ENCODE assay signal across 19 cellular contexts in the genomic region with DNA sequence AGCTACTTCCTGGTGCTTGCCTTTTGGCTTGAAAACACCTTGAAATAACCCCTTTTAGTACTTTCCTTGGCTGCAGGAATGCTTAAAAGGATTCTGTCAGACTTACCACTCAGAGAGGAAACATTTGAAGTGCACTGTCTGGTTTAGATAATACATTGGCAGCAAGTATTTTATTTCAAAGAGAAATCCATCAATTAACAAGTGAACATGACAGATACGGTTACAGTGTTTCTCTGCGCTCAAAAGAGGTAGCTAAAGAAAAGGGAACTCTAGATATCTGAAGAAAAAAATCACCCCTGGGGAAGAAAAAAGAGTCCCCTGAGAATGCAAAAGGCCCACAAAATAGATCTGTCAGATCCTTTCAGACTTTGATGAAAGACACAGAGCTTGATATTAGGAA.
"Had no signal": no experiment of that assay in that cellular context is flagged by ENCODE, and none has a peak within 500 bp of the region (broad histone marks: within the 10 kb centered on the region; RNA-seq: fewer than 3 reads in every experiment).

No MANE protein-coding gene starts in this region.

- H3K27me3 ChIP-seq: esophagus squamous epithelium, heart right ventricle, tibial nerve, uterus had no signal

- DNase-seq: activated CD4-positive, alpha-beta T cell treated with anti-CD3 and anti-CD28 coated beads, Interleukin-2, amount 50 U/mL, for 48 hours; activated naive CD4-positive, alpha-beta T cell; activated naive CD8-positive, alpha-beta T cell treated with anti-CD3 and anti-CD28 coated beads for 36 hours; amniotic stem cell; dermis blood vessel endothelial cell; effector memory CD4-positive, alpha-beta T cell; esophagus squamous epithelium; heart right ventricle; mesendoderm; occipital lobe; posterior cingulate gyrus; stimulated activated CD4-positive, alpha-beta T cell treated with anti-CD3 and anti-CD28 coated beads, Interleukin-12 subunit alpha, Interleukin-12 subunit beta, amount 100 ng/mL, for 4 hours; stimulated activated CD4-positive, alpha-beta T cell treated with anti-CD3 and anti-CD28 coated beads, Interleukin-1b, Interleukin-23, amount 100 ng/mL, for 48 hours; uterus; WERI-Rb-1 had no signal

- H3K9me3 Mint-ChIP-seq: activated naive CD8-positive, alpha-beta T cell treated with anti-CD3 and anti-CD28 coated beads for 36 hours had no signal

- H3K27ac ChIP-seq: esophagus squamous epithelium, heart right ventricle, tibial nerve, uterus, WERI-Rb-1 had no signal

- H3K9me3 ChIP-seq: uterus had no signal

- H3K4me1 ChIP-seq: esophagus squamous epithelium, heart right ventricle, tibial nerve, uterus had no signal

- ATAC-seq: heart right ventricle; natural killer cell treated with Interleukin-12 subunit alpha and Interleukin-12 subunit beta and Interleukin-15 and Interleukin-18, amount 100 ng/mL, for 72 hours had no signal

- H3K36me3 ChIP-seq: esophagus squamous epithelium, heart right ventricle, tibial nerve, uterus, WERI-Rb-1 had no signal

- H3K4me3 Mint-ChIP-seq: activated naive CD8-positive, alpha-beta T cell treated with anti-CD3 and anti-CD28 coated beads for 36 hours; natural killer cell treated with Interleukin-12 subunit alpha and Interleukin-12 subunit beta and Interleukin-15 and Interleukin-18, amount 100 ng/mL, for 72 hours; stimulated activated naive CD8-positive, alpha-beta T cell treated with anti-CD3 and anti-CD28 coated beads, Interleukin-15, Interleukin-2, amounts not matched to agents 100 ng/mL and 50 ng/mL, for 24 hours; T-helper 1 cell treated with Interleukin-12 subunit alpha and Interleukin-12 subunit beta and Interleukin-4 antibody, amounts not matched to agents 30 μg/mL and 1 μg/mL, for 36 hours had no signal

- H3K4me3 ChIP-seq: esophagus squamous epithelium, heart right ventricle, tibial nerve, uterus had no signal

- H3K27ac Mint-ChIP-seq: activated naive CD8-positive, alpha-beta T cell treated with anti-CD3 and anti-CD28 coated beads for 36 hours; natural killer cell treated with Interleukin-12 subunit alpha and Interleukin-12 subunit beta and Interleukin-15 and Interleukin-18, amount 100 ng/mL, for 72 hours; stimulated activated naive CD8-positive, alpha-beta T cell treated with anti-CD3 and anti-CD28 coated beads, Interleukin-15, Interleukin-2, amounts not matched to agents 100 ng/mL and 50 ng/mL, for 24 hours; T-helper 1 cell treated with Interleukin-12 subunit alpha and Interleukin-12 subunit beta and Interleukin-4 antibody, amounts not matched to agents 30 μg/mL and 1 μg/mL, for 36 hours had no signal

- H3K4me1 Mint-ChIP-seq: activated naive CD8-positive, alpha-beta T cell treated with anti-CD3 and anti-CD28 coated beads for 36 hours had no signal

- H3K27me3 Mint-ChIP-seq: activated naive CD8-positive, alpha-beta T cell treated with anti-CD3 and anti-CD28 coated beads for 36 hours; natural killer cell treated with Interleukin-12 subunit alpha and Interleukin-12 subunit beta and Interleukin-15 and Interleukin-18, amount 100 ng/mL, for 72 hours; stimulated activated naive CD8-positive, alpha-beta T cell treated with anti-CD3 and anti-CD28 coated beads, Interleukin-15, Interleukin-2, amounts not matched to agents 100 ng/mL and 50 ng/mL, for 24 hours had no signal

- H3K36me3 Mint-ChIP-seq: activated naive CD8-positive, alpha-beta T cell treated with anti-CD3 and anti-CD28 coated beads for 36 hours; natural killer cell treated with Interleukin-12 subunit alpha and Interleukin-12 subunit beta and Interleukin-15 and Interleukin-18, amount 100 ng/mL, for 72 hours had no signal
